ENCODE assay signal across 25 cellular contexts in genomic region chr10:6574777-6575176, GRCh38. TPM values are rescaled to one million over a fixed set of nuclear protein-coding genes. Genes with fewer than 3 reads are reported as not detected.
A peak's percentile ranks its signal among the peaks of the same experiment; 100 is the strongest.
DNase-seq lines count a peak whose midpoint lies in the region; ATAC-seq and TF ChIP-seq lines count a peak whose summit lies in the region.
"Had no signal": no experiment of that assay in that cellular context is flagged by ENCODE, and none has a peak within 500 bp of the region (broad histone marks: within the 10 kb centered on the region; RNA-seq: fewer than 3 reads in every experiment).

No MANE protein-coding gene starts in this region.

- H4K91ac ChIP-seq in H9 (ENCODE audit: insufficient read length, low read depth, low read length): no peak overlapping the region

- 0 out of 2 replicates have a peak overlapping the region, but pooled peaks have one; percentile 25 for H3K27ac ChIP-seq in BLaER1
- no peak overlapping the region for H3K27ac ChIP-seq in CD4-positive, CD25-positive, alpha-beta regulatory T cell (ENCODE audit: insufficient read depth, low read length, poor library complexity, severe bottlenecking)
- no peak overlapping the region for H3K27ac ChIP-seq in H9 (ENCODE audit: insufficient read length, low read depth, low read length)
- H3K27ac ChIP-seq: adrenal gland, dorsolateral prefrontal cortex, lower lobe of right lung, upper lobe of left lung, WERI-Rb-1 had no signal

- no peak overlapping the region for H2BK12ac ChIP-seq in H9 (ENCODE audit: insufficient read length, low read depth, low read length)

- H3K4me1 ChIP-seq in BLaER1 (peaks cover 72% of the 10 kb centered on the region), H9 (ENCODE audit: insufficient read depth, low read length) (peaks cover 11% of the 10 kb centered on the region), HAP-1 (peaks cover 7% of the 10 kb centered on the region)
- peaks cover 86% of the 10 kb centered on the region for H3K4me1 ChIP-seq in CD4-positive, CD25-positive, alpha-beta regulatory T cell (ENCODE audit: control insufficient read depth, insufficient read depth, low read length, poor library complexity, severe bottlenecking)
- H3K4me1 ChIP-seq: lower lobe of right lung had no signal

- no peak overlapping the region for H4K8ac ChIP-seq in H9 (replicated peaks; ENCODE audit: insufficient read length, low read depth, low read length)

- H3K9me3 ChIP-seq in BLaER1 (no peaks in the 10 kb centered on the region), H9 (ENCODE audit: control insufficient read depth, low read depth, low read length) (no peaks in the 10 kb centered on the region), HAP-1 (no peaks in the 10 kb centered on the region)
- no peaks in the 10 kb centered on the region for H3K9me3 ChIP-seq in CD4-positive, CD25-positive, alpha-beta regulatory T cell (ENCODE audit: control insufficient read depth in 2 of 2, low read length in 2 of 2)
- H3K9me3 ChIP-seq: adrenal gland, lower lobe of right lung, upper lobe of left lung had no signal

- H2AFZ ChIP-seq in H9 (ENCODE audit: low read length): no peak overlapping the region

- no peak overlapping the region for H2BK20ac ChIP-seq in H9 (ENCODE audit: low read depth, low read length, poor library complexity, severe bottlenecking)

- H3K9me3 Mint-ChIP-seq in CD4-positive, CD25-positive, alpha-beta regulatory T cell: peaks cover 0 to 2% (median 0%) of the 10 kb centered on the region in 7 donors
- H3K9me3 Mint-ChIP-seq in activated T-helper 17 cell treated with anti-CD3 and anti-CD28 coated beads, Interleukin-2, amount 50 U/mL, for 72 hours: no peaks in the 10 kb centered on the region
- H3K9me3 Mint-ChIP-seq in immature natural killer cell (no peaks in the 10 kb centered on the region), H9 (no peaks in the 10 kb centered on the region)

- H3K9ac ChIP-seq in BLaER1 (0 out of 2 replicates have a peak overlapping the region, but pooled peaks have one; percentile 41), H9 (ENCODE audit: extremely low read depth, insufficient read length, low read length) (no peak overlapping the region)

- peaks cover 22% of the 10 kb centered on the region; the same call in 1 of the 2 replicates for H4K20me1 ChIP-seq in BLaER1
- no peaks in the 10 kb centered on the region for H4K20me1 ChIP-seq in H9 (ENCODE audit: control insufficient read depth, insufficient read depth, insufficient read length)

- H4K5ac ChIP-seq in H9 (ENCODE audit: insufficient read length, low read depth, low read length): no peak overlapping the region

- no peak overlapping the region for H2BK5ac ChIP-seq in H9 (ENCODE audit: insufficient read length, low read length)

- peaks cover 4% of the 10 kb centered on the region for H3K27me3 Mint-ChIP-seq in CD4-positive, CD25-positive, alpha-beta regulatory T cell
- H3K27me3 Mint-ChIP-seq in activated T-helper 17 cell treated with anti-CD3 and anti-CD28 coated beads, Interleukin-2, amount 50 U/mL, for 72 hours: no peaks in the 10 kb centered on the region
- H3K27me3 Mint-ChIP-seq in immature natural killer cell (ENCODE audit: low read depth in 3 of 3) (peaks cover 0 to 6% (median 1%) of the 10 kb centered on the region in 3 donors), H9 (ENCODE audit: low read depth) (peaks cover 16% of the 10 kb centered on the region)

- H3K36me3 Mint-ChIP-seq in CD4-positive, CD25-positive, alpha-beta regulatory T cell: peaks cover 27% of the 10 kb centered on the region
- H3K36me3 Mint-ChIP-seq in activated T-helper 17 cell treated with anti-CD3 and anti-CD28 coated beads, Interleukin-2, amount 50 U/mL, for 72 hours (ENCODE audit: low read depth): peaks cover 65% of the 10 kb centered on the region
- peaks cover 5 to 10% (median 6%) of the 10 kb centered on the region in 3 donors for H3K36me3 Mint-ChIP-seq in immature natural killer cell
- H3K36me3 Mint-ChIP-seq in H9 (ENCODE audit: insufficient read depth in 1 of 3, low read depth in 3 of 3): no peaks in the 10 kb centered on the region; a peak in 2 of 7 replicates
- H3K36me3 Mint-ChIP-seq: naive B cell had no signal

- H2BK120ac ChIP-seq in H9 (ENCODE audit: low read depth, low read length, poor library complexity, severe bottlenecking): no peak overlapping the region

- H3K23me2 ChIP-seq in H9 (ENCODE audit: insufficient read length, low read depth, low read length, poor library complexity, severe bottlenecking): peaks cover 13% of the 10 kb centered on the region

- no peak overlapping the region for H3K23ac ChIP-seq in H9 (ENCODE audit: insufficient read length, low read depth, low read length)

- no peaks in the 10 kb centered on the region for H3K27me3 ChIP-seq in BLaER1
- H3K27me3 ChIP-seq in CD4-positive, CD25-positive, alpha-beta regulatory T cell (ENCODE audit: control insufficient read depth, insufficient read depth, low read length): no peaks in the 10 kb centered on the region
- H3K27me3 ChIP-seq in H9 (ENCODE audit: insufficient read depth, low read length): no peaks in the 10 kb centered on the region; the same call in 1 of the 2 replicates
- peaks cover 73% of the 10 kb centered on the region for H3K27me3 ChIP-seq in HAP-1 (ENCODE audit: low read depth)

- H3K14ac ChIP-seq in H9 (ENCODE audit: insufficient read depth, low read length): no peak overlapping the region

- in situ Hi-C loops in HAP-1 (cut with MboI; ENCODE audit: low sequenced_read_pairs): no loop called here

- H3K4me2 ChIP-seq in BLaER1 (peak overlapping the region; percentile 77), H9 (ENCODE audit: insufficient read depth, insufficient read length, low read length) (no peak overlapping the region)

- peaks cover 23 to 79% (median 61%) of the 10 kb centered on the region in 4 donors for H3K4me1 Mint-ChIP-seq in CD4-positive, CD25-positive, alpha-beta regulatory T cell
- H3K4me1 Mint-ChIP-seq in activated T-helper 17 cell treated with anti-CD3 and anti-CD28 coated beads, Interleukin-2, amount 50 U/mL, for 72 hours: peaks cover 44% of the 10 kb centered on the region
- H3K4me1 Mint-ChIP-seq in immature natural killer cell (peaks cover 93 to 96% of the 10 kb centered on the region in 2 donors), H9 (peaks cover 31 to 38% of the 10 kb centered on the region in 2 experiments)

- H3K36me3 ChIP-seq in BLaER1 (0 out of 2 replicates have a peak, but pooled peaks cover 6% of the 10 kb centered on the region), HAP-1 (replicated peaks) (no peaks in the 10 kb centered on the region)
- peaks cover 19% of the 10 kb centered on the region for H3K36me3 ChIP-seq in CD4-positive, CD25-positive, alpha-beta regulatory T cell (ENCODE audit: control insufficient read depth, insufficient read depth, low read length)
- H3K36me3 ChIP-seq: adrenal gland, lower lobe of right lung, upper lobe of left lung, WERI-Rb-1 had no signal

- ATAC-seq in CD4-positive, CD25-positive, alpha-beta regulatory T cell (ENCODE audit: low read depth in 2 of 2): no peak
- ATAC-seq in activated T-helper 17 cell treated with anti-CD3 and anti-CD28 coated beads, Interleukin-2, amount 50 U/mL, for 72 hours (replicated peaks): no peak
- ATAC-seq in HG03378 (IDR thresholded peaks at IDR 0.05; ENCODE audit: unreplicated experiment): no peak
- ATAC-seq: lower lobe of right lung had no signal

- whole genome bisulfite sequencing in H9 (ENCODE audit: extremely low coverage, insufficient read length, low lambda C conversion rate): no CpG with 5 or more reads among the region's 2 CpGs

- H3K4me3 ChIP-seq in BLaER1 (no peak overlapping the region), HAP-1 (no peak overlapping the region)
- peak overlapping the region; percentile 54 for H3K4me3 ChIP-seq in CD4-positive, CD25-positive, alpha-beta regulatory T cell (ENCODE audit: low read depth, low read length)
- H3K4me3 ChIP-seq: adrenal gland, dorsolateral prefrontal cortex, lower lobe of right lung, upper lobe of left lung had no signal

- H2AK5ac ChIP-seq in H9 (ENCODE audit: insufficient read length, low read length): no peak overlapping the region

- no peak for DNase-seq in CD4-positive, CD25-positive, alpha-beta regulatory T cell
- DNase-seq in immature natural killer cell (no peak), H9 (no peak), HAP-1 (ENCODE audit: low spot score in 2 of 2) (no peak)
- DNase-seq: activated CD4-positive, alpha-beta T cell treated with anti-CD3 and anti-CD28 coated beads for 48 hours; adrenal gland; C1 segment of cervical spinal cord; DMS79 treated with DMSO at 0.1 percent for 48 hours; dorsolateral prefrontal cortex; GDM1; lower lobe of right lung; midbrain; naive B cell; NCI-H1105; NCI-H187 treated with DMSO at 0.1 percent for 48 hours; NCI-H2171; NCI-H510A; occipital lobe; SHP77 treated with DMSO at 0.1 percent for 48 hours; stimulated activated CD4-positive, alpha-beta T cell treated with anti-CD3 and anti-CD28 coated beads, Interleukin-4, amount 100 ng/mL, for 1 hour; upper lobe of left lung; WERI-Rb-1 had no signal

- H3T11ph ChIP-seq in H9 (ENCODE audit: low read length): no peak overlapping the region

- H3K79me2 ChIP-seq in H9 (ENCODE audit: insufficient read depth, low read length): peaks cover 20% of the 10 kb centered on the region; the same call in 1 of the 2 replicates

- H3K4me3 Mint-ChIP-seq in CD4-positive, CD25-positive, alpha-beta regulatory T cell: peak overlapping the region in 3 of 4 donors; percentile 83 to 87 (median 85)
- H3K4me3 Mint-ChIP-seq in activated T-helper 17 cell treated with anti-CD3 and anti-CD28 coated beads, Interleukin-2, amount 50 U/mL, for 72 hours: peak overlapping the region; percentile 94
- H3K4me3 Mint-ChIP-seq in immature natural killer cell (peak overlapping the region; percentile 56 to 91 (median 74)), H9 (no peak overlapping the region)
- H3K4me3 Mint-ChIP-seq: naive B cell had no signal

- H3K4ac ChIP-seq in H9 (ENCODE audit: low read depth, low read length): no peak overlapping the region

- no peak for TF ChIP-seq CTCF in H9 (conservative IDR thresholded peaks at IDR 0.05)

- peak overlapping the region; percentile 64 to 84 (median 64) for H3K27ac Mint-ChIP-seq in CD4-positive, CD25-positive, alpha-beta regulatory T cell
- peak overlapping the region; percentile 58 for H3K27ac Mint-ChIP-seq in activated T-helper 17 cell treated with anti-CD3 and anti-CD28 coated beads, Interleukin-2, amount 50 U/mL, for 72 hours
- H3K27ac Mint-ChIP-seq in immature natural killer cell (peak overlapping the region; percentile 82 to 94 (median 90)), H9 (no peak overlapping the region)
- H3K27ac Mint-ChIP-seq: naive B cell had no signal

- no peak overlapping the region for H2BK15ac ChIP-seq in H9 (ENCODE audit: low read depth, low read length)

- no peak overlapping the region for H3K18ac ChIP-seq in H9 (ENCODE audit: insufficient read length, low read depth, low read length)

- H3K79me1 ChIP-seq in H9 (ENCODE audit: insufficient read depth, low read depth, low read length, poor library complexity, severe bottlenecking): peaks cover 5% of the 10 kb centered on the region

- no peak overlapping the region for H3K56ac ChIP-seq in H9 (ENCODE audit: insufficient read length, low read depth, low read length)

RNA-seq across cellular contexts. Expression of gene PRKCQ, which starts 5.3 kb away (rescaled TPM):
- 87.3 TPM for total RNA-seq in CD4-positive, CD25-positive, alpha-beta regulatory T cell
- polyA plus RNA-seq in CD4-positive, CD25-positive, alpha-beta regulatory T cell: 10 to 100 TPM; 62.4 to 70.3 (median 66.8) TPM
- 10 to 100 TPM; 35.3 to 37.8 TPM for total RNA-seq in activated T-helper 17 cell treated with anti-CD3 and anti-CD28 coated beads, Interleukin-2, amount 50 U/mL, for 72 hours
- 10 to 100 TPM; 20.2 to 46.5 (median 36.5) TPM for polyA plus RNA-seq in immature natural killer cell
- 11.8 and 12.1 TPM in 2 replicates for total RNA-seq in H9 (2021)

Comparison
In these comparisons a context has a peak if more than half of its experiments do, and no peak if none do; other contexts are left out.
1. H3K27ac Mint-ChIP-seq: peak in CD4-positive, CD25-positive, alpha-beta regulatory T cell (3 of 3), activated T-helper 17 cell treated with anti-CD3 and anti-CD28 coated beads, Interleukin-2, amount 50 U/mL, for 72 hours (single experiment) and immature natural killer cell (6 of 6); none in H9 (0 of 3).
2. H3K4me3 Mint-ChIP-seq: peak in CD4-positive, CD25-positive, alpha-beta regulatory T cell (3 of 4), activated T-helper 17 cell treated with anti-CD3 and anti-CD28 coated beads, Interleukin-2, amount 50 U/mL, for 72 hours (single experiment) and immature natural killer cell (5 of 5); none in H9 (0 of 2).